ENCODE assay signal across 34 cellular contexts in genomic region chr21:44324106-44324853, GRCh38. TPM values are rescaled to one million over a fixed set of nuclear protein-coding genes. Genes with fewer than 3 reads are reported as not detected.
"Had no signal": no experiment of that assay in that cellular context is flagged by ENCODE, and none has a peak within 500 bp of the region (broad histone marks: within the 10 kb centered on the region; RNA-seq: fewer than 3 reads in every experiment).

No MANE protein-coding gene starts in this region.

- H3K27ac Mint-ChIP-seq: activated B cell treated with CpG ODN at 0.5 μM for 24 hours; activated CD8-positive, alpha-beta T cell treated with anti-CD3 and anti-CD28 coated beads for 36 hours; activated naive CD8-positive, alpha-beta T cell; activated T-helper 17 cell treated with anti-CD3 and anti-CD28 coated beads, Interleukin-2, amount 50 U/mL, for 72 hours; dendritic cell treated with granulocyte-macrophage colony-stimulating factor and Interleukin-4, amounts not matched to agents 40 ng/mL and 50 ng/mL, for 4 days; T-helper 17 cell; T-helper 2 cell treated with Interferon-gamma antibody and Interleukin-4, amounts not matched to agents 5 μg/mL and 100 μg/mL, for 36 hours had no signal

- ATAC-seq: activated CD4-positive, CD25-positive, alpha-beta regulatory T cell treated with anti-CD3 and anti-CD28 coated beads, Interleukin-2, amount 50 U/mL, for 24 hours; activated CD8-positive, alpha-beta T cell treated with anti-CD3 and anti-CD28 coated beads for 36 hours; activated T-cell treated with anti-CD3 and anti-CD28 coated beads, Interleukin-2, amount 50 U/mL, for 4 hours; activated T-helper 17 cell treated with anti-CD3 and anti-CD28 coated beads, Interleukin-2, amount 50 U/mL, for 72 hours; effector memory CD8-positive, alpha-beta T cell; foreskin keratinocyte; heart left ventricle; T-helper 17 cell had no signal

- H3K27ac ChIP-seq: brain microvascular endothelial cell, coronary artery, esophagus muscularis mucosa, foreskin keratinocyte, gastrocnemius medialis, heart left ventricle, WERI-Rb-1 had no signal

- H3K27me3 Mint-ChIP-seq: activated B cell treated with CpG ODN at 0.5 μM for 24 hours; activated CD8-positive, alpha-beta T cell treated with anti-CD3 and anti-CD28 coated beads for 36 hours; activated naive CD8-positive, alpha-beta T cell; activated T-helper 17 cell treated with anti-CD3 and anti-CD28 coated beads, Interleukin-2, amount 50 U/mL, for 72 hours; central memory CD8-positive, alpha-beta T cell; dendritic cell treated with granulocyte-macrophage colony-stimulating factor and Interleukin-4, amounts not matched to agents 40 ng/mL and 50 ng/mL, for 4 days; effector memory CD8-positive, alpha-beta T cell; T-helper 17 cell had no signal

- H3K36me3 ChIP-seq: gastrocnemius medialis had no signal

- H3K4me3 ChIP-seq: coronary artery, dorsolateral prefrontal cortex, esophagus muscularis mucosa, gastrocnemius medialis, heart left ventricle had no signal

- H3K9me3 ChIP-seq: esophagus muscularis mucosa, gastrocnemius medialis, heart left ventricle had no signal

- DNase-seq: activated B cell treated with CpG ODN at 0.5 μM for 24 hours; activated CD4-positive, alpha-beta T cell treated with anti-CD3 and anti-CD28 coated beads for 48 hours; activated CD4-positive, alpha-beta T cell treated with anti-CD3 and anti-CD28 coated beads, Interleukin-2, amount 50 U/mL, for 1 hour; activated CD4-positive, alpha-beta T cell treated with anti-CD3 and anti-CD28 coated beads, Interleukin-2, amount 50 U/mL, for 48 hours; activated CD8-positive, alpha-beta memory T cell treated with anti-CD3 and anti-CD28 coated beads for 24 hours; activated CD8-positive, alpha-beta T cell treated with anti-CD3 and anti-CD28 coated beads for 36 hours; activated effector memory CD4-positive, alpha-beta T cell treated with Interleukin-2 at 50 U/mL for 16 hours; activated gamma-delta T cell treated with Interleukin-2 at 50 U/mL for 16 hours; activated naive CD4-positive, alpha-beta T cell treated with anti-CD3 and anti-CD28 coated beads, Interleukin-2, amount 50 U/mL, for 16 hours; activated naive CD4-positive, alpha-beta T cell treated with Interleukin-2 at 50 U/mL for 16 hours; activated T-cell treated with anti-CD3 and anti-CD28 coated beads, Interleukin-2, amount 50 U/mL, for 4 hours; amniotic stem cell; anterior cingulate cortex; brain microvascular endothelial cell; dorsolateral prefrontal cortex; effector memory CD8-positive, alpha-beta T cell; erythroblast; foreskin keratinocyte; gastrocnemius medialis; glutamatergic neuron; heart left ventricle; T-helper 17 cell; T1000; WERI-Rb-1 had no signal

- FAIRE-seq: astrocyte, bronchial epithelial cell had no signal

- H3K4me1 ChIP-seq: esophagus muscularis mucosa, foreskin keratinocyte, gastrocnemius medialis, heart left ventricle had no signal

- H3K4me3 Mint-ChIP-seq: activated B cell treated with CpG ODN at 0.5 μM for 24 hours; activated CD8-positive, alpha-beta T cell treated with anti-CD3 and anti-CD28 coated beads for 36 hours; activated naive CD8-positive, alpha-beta T cell; activated T-cell treated with anti-CD3 and anti-CD28 coated beads, Interleukin-2, amount 50 U/mL, for 4 hours; activated T-helper 17 cell treated with anti-CD3 and anti-CD28 coated beads, Interleukin-2, amount 50 U/mL, for 72 hours; central memory CD8-positive, alpha-beta T cell; dendritic cell treated with granulocyte-macrophage colony-stimulating factor and Interleukin-4, amounts not matched to agents 40 ng/mL and 50 ng/mL, for 4 days; effector memory CD8-positive, alpha-beta T cell; T-helper 17 cell; T-helper 2 cell treated with Interferon-gamma antibody and Interleukin-4, amounts not matched to agents 5 μg/mL and 100 μg/mL, for 36 hours had no signal

- H3K36me3 Mint-ChIP-seq: activated naive CD8-positive, alpha-beta T cell had no signal

- H3K9me3 Mint-ChIP-seq: activated B cell treated with CpG ODN at 0.5 μM for 24 hours; activated CD8-positive, alpha-beta T cell treated with anti-CD3 and anti-CD28 coated beads for 36 hours; activated T-cell treated with anti-CD3 and anti-CD28 coated beads, Interleukin-2, amount 50 U/mL, for 4 hours; activated T-helper 17 cell treated with anti-CD3 and anti-CD28 coated beads, Interleukin-2, amount 50 U/mL, for 72 hours; central memory CD8-positive, alpha-beta T cell; dendritic cell treated with granulocyte-macrophage colony-stimulating factor and Interleukin-4, amounts not matched to agents 40 ng/mL and 50 ng/mL, for 4 days; effector memory CD8-positive, alpha-beta T cell; T-helper 2 cell treated with Interferon-gamma antibody and Interleukin-4, amounts not matched to agents 5 μg/mL and 100 μg/mL, for 36 hours had no signal

- H3K27me3 ChIP-seq: brain microvascular endothelial cell, dorsolateral prefrontal cortex, esophagus muscularis mucosa, foreskin keratinocyte, gastrocnemius medialis, heart left ventricle had no signal

- H3K4me1 Mint-ChIP-seq: activated B cell treated with CpG ODN at 0.5 μM for 24 hours; activated T-helper 17 cell treated with anti-CD3 and anti-CD28 coated beads, Interleukin-2, amount 50 U/mL, for 72 hours; central memory CD8-positive, alpha-beta T cell had no signal

RNA-seq across cellular contexts. Expression of gene AIRE, which starts 38.6 kb away (rescaled TPM):
- total RNA-seq: activated B cell treated with CpG ODN at 0.5 μM for 24 hours; activated CD8-positive, alpha-beta T cell treated with anti-CD3 and anti-CD28 coated beads for 36 hours; activated T-cell treated with anti-CD3 and anti-CD28 coated beads, Interleukin-2, amount 50 U/mL, for 4 hours; activated T-helper 17 cell treated with anti-CD3 and anti-CD28 coated beads, Interleukin-2, amount 50 U/mL, for 72 hours; bronchial epithelial cell; esophagus muscularis mucosa; foreskin keratinocyte; gastrocnemius medialis had no signal
- polyA plus RNA-seq: foreskin keratinocyte had no signal
